1 cellular context compared by ENCODE assay signal in the genomic region with DNA sequence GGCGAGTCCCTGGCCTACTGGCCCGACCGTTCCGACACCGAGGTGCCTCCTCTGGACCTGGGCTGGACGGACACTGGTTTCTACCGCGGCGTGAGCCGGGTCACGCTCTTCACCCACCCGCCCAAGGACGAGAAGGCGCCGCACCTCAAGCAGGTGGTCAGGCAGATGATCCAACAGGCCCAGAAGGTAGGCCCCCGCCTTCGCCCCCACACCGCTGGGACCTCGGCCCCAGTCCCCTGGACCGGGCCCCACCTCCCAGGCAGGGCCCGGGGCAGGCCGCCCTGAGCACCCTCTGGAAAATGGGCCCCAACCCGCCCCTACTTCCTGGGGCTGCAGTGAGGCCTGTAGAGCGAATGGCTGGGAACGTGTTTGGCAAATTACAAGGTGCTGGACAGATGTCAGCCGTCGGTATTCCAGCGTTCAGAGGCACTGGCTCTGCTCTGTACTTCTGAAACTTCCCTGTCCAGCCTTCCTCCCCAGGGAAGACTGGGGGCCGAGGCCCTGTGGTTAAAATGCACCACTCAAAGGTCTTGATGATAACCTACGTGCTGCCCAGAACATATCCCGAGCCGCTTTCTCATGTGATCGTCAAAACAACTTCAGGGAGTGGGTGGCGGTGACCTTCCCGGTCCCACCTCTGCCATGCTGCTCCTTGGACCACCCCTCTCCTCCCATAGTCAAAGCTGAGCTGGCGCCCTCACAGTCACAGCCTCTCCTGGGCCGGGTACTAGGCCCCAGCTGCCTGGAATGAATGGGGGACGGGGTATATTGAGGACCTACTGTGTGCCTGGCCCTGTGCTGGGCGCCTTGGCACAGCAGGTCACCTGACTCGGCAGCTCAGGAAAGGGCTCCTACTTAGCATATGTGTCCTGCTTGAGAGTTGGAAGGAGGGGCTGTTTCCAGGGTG.
A peak's percentile ranks its signal among the peaks of the same experiment; 100 is the strongest.
TF ChIP-seq lines count a peak whose summit lies in the region.

No MANE protein-coding gene starts in this region.

TF ChIP-seq in K562, 482 proteins besides CTCF, POLR2A, EP300 and RAD21:
- TF ChIP-seq ZC3H4 (CRISPR knock-in tag; IDR thresholded peaks at IDR 0.05; ENCODE audit: borderline replicate concordance) (no peak), ZKSCAN1 (IDR thresholded peaks at IDR 0.05; ENCODE audit: low read depth, low read length) (peak; percentile 75), DACH1 (IDR thresholded peaks at IDR 0.05; ENCODE audit: partially characterized antibody) (no peak)
